Comparison of ENCODE assay signal across 8 cellular contexts in genomic region chr19:45370410-45371204, GRCh38. TPM values are rescaled to one million over a fixed set of nuclear protein-coding genes. Genes with fewer than 3 reads are reported as not detected.
A peak's percentile ranks its signal among the peaks of the same experiment; 100 is the strongest.
DNase-seq lines count a peak whose midpoint lies in the region; ATAC-seq and TF ChIP-seq lines count a peak whose summit lies in the region.

TSS of gene ERCC2 (minus strand) at chr19:45370573. CDS start at chr19:45370540, 33 bp downstream.

- peaks cover 7% of the 10 kb centered on the region for H3K27me3 Mint-ChIP-seq in nephron progenitor cell (ENCODE audit: low read depth, poor library complexity)
- H3K27me3 Mint-ChIP-seq in stimulated activated naive CD8-positive, alpha-beta T cell treated with anti-CD3 and anti-CD28 coated beads, Interleukin-15, amount 100 ng/mL, for 72 hours, result no peaks in the 10 kb centered on the region

- H3K9me3 Mint-ChIP-seq in nephron progenitor cell, result no peaks in the 10 kb centered on the region
- no peaks in the 10 kb centered on the region for H3K9me3 Mint-ChIP-seq in stimulated activated naive CD8-positive, alpha-beta T cell treated with anti-CD3 and anti-CD28 coated beads, Interleukin-15, amount 100 ng/mL, for 72 hours

- DNase-seq in ELF-1 (ENCODE audit: low read depth, low spot score) (peak; percentile 99), H7 (peak; percentile 100), MG63 (peak; percentile 99), SHP77 treated with DMSO at 0.1 percent for 48 hours (lab: John Stamatoyannopoulos, UW) (peak; percentile 97), fibroblast of the conjunctiva (ENCODE audit: low read depth) (peak; percentile 94), nephron progenitor cell (peak; percentile 100)
- peak; percentile 100 for DNase-seq in activated effector memory CD4-positive, alpha-beta T cell treated with anti-CD3 and anti-CD28 coated beads, Interleukin-2, amount 50 U/mL, for 16 hours
- DNase-seq in stimulated activated naive CD8-positive, alpha-beta T cell treated with anti-CD3 and anti-CD28 coated beads, Interleukin-15, amount 100 ng/mL, for 72 hours, result peak; percentile 100

- H3K36me3 ChIP-seq in H7 (replicated peaks; ENCODE audit: control insufficient read depth, insufficient read depth, low read length) (peaks cover 9% of the 10 kb centered on the region), MG63 (peaks cover 30% of the 10 kb centered on the region)

- H3K36me3 Mint-ChIP-seq in nephron progenitor cell (ENCODE audit: low read depth), result peaks cover 11% of the 10 kb centered on the region

- H3K27ac Mint-ChIP-seq in nephron progenitor cell, result peak within 1 kb of the TSS; percentile 99
- peak within 1 kb of the TSS; percentile 96 to 98 for H3K27ac Mint-ChIP-seq in stimulated activated naive CD8-positive, alpha-beta T cell treated with anti-CD3 and anti-CD28 coated beads, Interleukin-15, amount 100 ng/mL, for 72 hours

- H3K4me1 Mint-ChIP-seq in nephron progenitor cell, result peaks cover 36% of the 10 kb centered on the region
- peaks cover 17% of the 10 kb centered on the region for H3K4me1 Mint-ChIP-seq in stimulated activated naive CD8-positive, alpha-beta T cell treated with anti-CD3 and anti-CD28 coated beads, Interleukin-15, amount 100 ng/mL, for 72 hours

- H3K4me3 ChIP-seq in H7 (ENCODE audit: insufficient read depth, low read depth, low read length) (peak within 1 kb of the TSS; percentile 94), MG63 (peak within 1 kb of the TSS; percentile 76)

- no peaks in the 10 kb centered on the region for H3K27me3 ChIP-seq in H7 (ENCODE audit: control insufficient read depth, insufficient read depth, low read length)
- H3K27me3 ChIP-seq in MG63, result no peaks in the 10 kb centered on the region

- H3K4me3 Mint-ChIP-seq in nephron progenitor cell, result peak within 1 kb of the TSS; percentile 87
- peak within 1 kb of the TSS; percentile 92 to 93 for H3K4me3 Mint-ChIP-seq in stimulated activated naive CD8-positive, alpha-beta T cell treated with anti-CD3 and anti-CD28 coated beads, Interleukin-15, amount 100 ng/mL, for 72 hours

- peak; percentile 99 for ATAC-seq in stimulated activated naive CD8-positive, alpha-beta T cell treated with anti-CD3 and anti-CD28 coated beads, Interleukin-15, amount 100 ng/mL, for 72 hours

- H3K9me3 ChIP-seq in MG63, result no peaks in the 10 kb centered on the region

- no peak for TF ChIP-seq CTCF in nephron progenitor cell (IDR thresholded peaks at IDR 0.05)

RNA-seq across cellular contexts. Expression of gene ERCC2, which starts in this region (rescaled TPM):
- 48.7 and 54.2 TPM in 2 replicates for total RNA-seq in H7 (2014; rRNA removed; shearing (Covaris generic))
- total RNA-seq in MG63 (2014; rRNA removed; shearing (Covaris generic); ENCODE audit: low replicate concordance), result 53.5 and 71.9 TPM in 2 replicates

Comparison
In these comparisons a context has a peak if more than half of its experiments do, and no peak if none do; other contexts are left out.
1. Peak in every context shown above with its lines: DNase-seq, ATAC-seq and H3K4me3 ChIP-seq.